In genomic region chr20:9838035-9838377, GRCh38 we compare ENCODE assay signal across 8 cellular contexts. TPM values are rescaled to one million over a fixed set of nuclear protein-coding genes. Genes with fewer than 3 reads are reported as not detected.
DNase-seq lines count a peak whose midpoint lies in the region; TF ChIP-seq lines count a peak whose summit lies in the region.

No MANE protein-coding gene starts in this region.

- no peak for TF ChIP-seq POLR2A in Peyer's patch (IDR thresholded peaks at IDR 0.05)

- H3K27me3 Mint-ChIP-seq in endodermal cell (ENCODE audit: insufficient read depth): peaks cover 42% of the 10 kb centered on the region
- peaks cover 54% of the 10 kb centered on the region for H3K27me3 Mint-ChIP-seq in osteocyte (ENCODE audit: unreplicated experiment)
- H3K27me3 Mint-ChIP-seq in CD4-positive, alpha-beta memory T cell: peaks cover 15 to 20% of the 10 kb centered on the region in 2 donors
- peaks cover 20% of the 10 kb centered on the region for H3K27me3 Mint-ChIP-seq in activated CD4-positive, alpha-beta T cell treated with anti-CD3 and anti-CD28 coated beads, Interleukin-2, amount 10 ng/mL, durations not matched to agents 24 days and 14 days

- H3K4me3 ChIP-seq in endodermal cell (ENCODE audit: low read length): peak overlapping the region; percentile 82
- H3K4me3 ChIP-seq in CD4-positive, alpha-beta memory T cell (ENCODE audit: low read length in 2 of 2): no peak overlapping the region
- peak overlapping the region in 1 of 4 donors; percentile 40 for H3K4me3 ChIP-seq in Peyer's patch
- H3K4me3 ChIP-seq in Karpas-422 (ENCODE audit: low read length): no peak overlapping the region

- no peaks in the 10 kb centered on the region for H3K9me2 ChIP-seq in Karpas-422 (replicated peaks; ENCODE audit: insufficient read depth, low read length)

- H3K36me3 ChIP-seq in endodermal cell (ENCODE audit: control insufficient read depth, insufficient read depth, low read length) (no peaks in the 10 kb centered on the region), Peyer's patch (no peaks in the 10 kb centered on the region), Karpas-422 (ENCODE audit: insufficient read depth, low read length) (no peaks in the 10 kb centered on the region)
- no peaks in the 10 kb centered on the region for H3K36me3 ChIP-seq in CD4-positive, alpha-beta memory T cell (ENCODE audit: insufficient read depth, low read length)

- DNase-seq in HEK293T (ENCODE audit: extremely low spot score): peak; percentile 11
- DNase-seq in NCI-H69 (lab: John Stamatoyannopoulos, UW): peak; percentile 74
- no peak for DNase-seq in endodermal cell
- DNase-seq in osteocyte (ENCODE audit: extremely low spot score, unreplicated experiment): no peak
- DNase-seq in CD4-positive, alpha-beta memory T cell: no peak
- DNase-seq in Peyer's patch: no peak
- DNase-seq in activated CD4-positive, alpha-beta T cell treated with anti-CD3 and anti-CD28 coated beads, Interleukin-2, amount 10 ng/mL, durations not matched to agents 24 days and 14 days: no peak
- no peak for DNase-seq in Karpas-422

- H3K9me3 ChIP-seq in endodermal cell (ENCODE audit: control insufficient read depth, low read length) (no peaks in the 10 kb centered on the region), Peyer's patch (no peaks in the 10 kb centered on the region), Karpas-422 (ENCODE audit: low read length) (no peaks in the 10 kb centered on the region)
- no peaks in the 10 kb centered on the region for H3K9me3 ChIP-seq in CD4-positive, alpha-beta memory T cell (ENCODE audit: control insufficient read depth in 1 of 2, low read length in 2 of 2)

- no peak overlapping the region for H3K9ac ChIP-seq in endodermal cell (ENCODE audit: extremely low read depth, low read length, poor library complexity, severe bottlenecking)
- no peak overlapping the region for H3K9ac ChIP-seq in Karpas-422 (ENCODE audit: low read length)

- H3K4me1 Mint-ChIP-seq in endodermal cell: peaks cover 4% of the 10 kb centered on the region
- H3K4me1 Mint-ChIP-seq in osteocyte (ENCODE audit: unreplicated experiment): peaks cover 4% of the 10 kb centered on the region
- no peaks in the 10 kb centered on the region for H3K4me1 Mint-ChIP-seq in CD4-positive, alpha-beta memory T cell
- no peaks in the 10 kb centered on the region for H3K4me1 Mint-ChIP-seq in activated CD4-positive, alpha-beta T cell treated with anti-CD3 and anti-CD28 coated beads, Interleukin-2, amount 10 ng/mL, durations not matched to agents 24 days and 14 days

- WGBS in endodermal cell (ENCODE audit: insufficient coverage in 1 of 2, insufficient read length in 1 of 2), 2 experiments: 12 to 30% methylated on average over 3 to 14 of the region's 14 CpGs

- no peak for TF ChIP-seq CTCF in endodermal cell (conservative IDR thresholded peaks at IDR 0.05)
- TF ChIP-seq CTCF in osteocyte (IDR thresholded peaks at IDR 0.05): no peak
- no peak for TF ChIP-seq CTCF in Peyer's patch (IDR thresholded peaks at IDR 0.05)

- intact Hi-C loops in CD4-positive, alpha-beta memory T cell (cut with micrococcal nuclease): no loop called here
- intact Hi-C loops in activated CD4-positive, alpha-beta T cell treated with anti-CD3 and anti-CD28 coated beads, Interleukin-2, amount 10 ng/mL, durations not matched to agents 24 days and 14 days (cut with micrococcal nuclease): no loop called here

- POLR2A ChIA-PET in HEK293T (lab: Yijun Ruan, JAX): no interaction called here
- POLR2A ChIA-PET in CD4-positive, alpha-beta memory T cell (lab: Charles Lee; ENCODE audit: partially characterized antibody): no interaction called here

- H3K27ac Mint-ChIP-seq in endodermal cell (no peak overlapping the region), osteocyte (ENCODE audit: unreplicated experiment) (no peak overlapping the region)
- H3K27ac Mint-ChIP-seq in CD4-positive, alpha-beta memory T cell: no peak overlapping the region
- H3K27ac Mint-ChIP-seq in activated CD4-positive, alpha-beta T cell treated with anti-CD3 and anti-CD28 coated beads, Interleukin-2, amount 10 ng/mL, durations not matched to agents 24 days and 14 days: no peak overlapping the region

- no peaks in the 10 kb centered on the region for H3K79me2 ChIP-seq in Karpas-422 (ENCODE audit: low read length)

- H3K27me3 ChIP-seq in endodermal cell (ENCODE audit: control insufficient read depth, insufficient read depth, low read length, poor library complexity, severe bottlenecking) (peaks cover 39% of the 10 kb centered on the region), Peyer's patch (no peaks in the 10 kb centered on the region), Karpas-422 (ENCODE audit: low read length) (no peaks in the 10 kb centered on the region)
- peaks cover 4% of the 10 kb centered on the region for H3K27me3 ChIP-seq in CD4-positive, alpha-beta memory T cell (ENCODE audit: insufficient read depth, low read length)

- H3K4me2 ChIP-seq in Karpas-422 (ENCODE audit: low read depth, low read length, poor library complexity, severe bottlenecking): no peak overlapping the region

- H2AFZ ChIP-seq in Karpas-422 (ENCODE audit: low read length): no peak overlapping the region

- H3K36me3 Mint-ChIP-seq in endodermal cell (ENCODE audit: low read depth) (no peaks in the 10 kb centered on the region), osteocyte (ENCODE audit: unreplicated experiment) (no peaks in the 10 kb centered on the region)
- no peaks in the 10 kb centered on the region for H3K36me3 Mint-ChIP-seq in CD4-positive, alpha-beta memory T cell
- no peaks in the 10 kb centered on the region for H3K36me3 Mint-ChIP-seq in activated CD4-positive, alpha-beta T cell treated with anti-CD3 and anti-CD28 coated beads, Interleukin-2, amount 10 ng/mL, durations not matched to agents 24 days and 14 days (ENCODE audit: low read depth)

- no peaks in the 10 kb centered on the region for H4K20me1 ChIP-seq in Karpas-422 (ENCODE audit: insufficient read depth, low read depth, low read length)

- H3K4me3 Mint-ChIP-seq in endodermal cell (peak overlapping the region; percentile 56), osteocyte (ENCODE audit: unreplicated experiment) (peak overlapping the region; percentile 8)
- peak overlapping the region in 1 of 8 donors; percentile 20 for H3K4me3 Mint-ChIP-seq in CD4-positive, alpha-beta memory T cell
- H3K4me3 Mint-ChIP-seq in activated CD4-positive, alpha-beta T cell treated with anti-CD3 and anti-CD28 coated beads, Interleukin-2, amount 10 ng/mL, durations not matched to agents 24 days and 14 days: no peak overlapping the region

- peak overlapping the region; percentile 15 for H3K27ac ChIP-seq in endodermal cell (ENCODE audit: low read depth, low read length)
- no peak overlapping the region for H3K27ac ChIP-seq in CD4-positive, alpha-beta memory T cell (ENCODE audit: low read depth, low read length)
- no peak overlapping the region for H3K27ac ChIP-seq in Peyer's patch
- no peak overlapping the region for H3K27ac ChIP-seq in Karpas-422 (ENCODE audit: low read length)

- no peaks in the 10 kb centered on the region for H3K4me1 ChIP-seq in endodermal cell (ENCODE audit: control insufficient read depth, insufficient read depth, low read length)
- no peaks in the 10 kb centered on the region for H3K4me1 ChIP-seq in CD4-positive, alpha-beta memory T cell (ENCODE audit: insufficient read depth, low read length)
- H3K4me1 ChIP-seq in Peyer's patch: no peaks in the 10 kb centered on the region
- H3K4me1 ChIP-seq in Karpas-422 (ENCODE audit: low read length): no peaks in the 10 kb centered on the region

- H3K9me3 Mint-ChIP-seq in endodermal cell (no peaks in the 10 kb centered on the region), osteocyte (ENCODE audit: unreplicated experiment) (peaks cover 5% of the 10 kb centered on the region)
- peaks cover 0 to 12% (median 7%) of the 10 kb centered on the region in 8 donors for H3K9me3 Mint-ChIP-seq in CD4-positive, alpha-beta memory T cell
- H3K9me3 Mint-ChIP-seq in activated CD4-positive, alpha-beta T cell treated with anti-CD3 and anti-CD28 coated beads, Interleukin-2, amount 10 ng/mL, durations not matched to agents 24 days and 14 days: no peaks in the 10 kb centered on the region

- CTCF ChIA-PET in HEK293T (lab: Yijun Ruan, JAX): interaction anchor here (1.6 to 1.8 kb wide), 2 partner anchors 10 to 220 kb away, joined by 3 to 4 read pairs; no protein-coding TSS in a partner anchor
- CTCF ChIA-PET in CD4-positive, alpha-beta memory T cell (lab: Charles Lee; ENCODE audit: partially characterized antibody): no interaction called here

TF ChIP-seq in HEK293T, 16 proteins besides CTCF, POLR2A, EP300 and RAD21 (continues in another document):
- TF ChIP-seq FOXA1 (IDR thresholded peaks at IDR 0.05): no peak
- no peak for TF ChIP-seq BHLHE40 (IDR thresholded peaks at IDR 0.05; ENCODE audit: borderline replicate concordance)
- no peak for TF ChIP-seq PKNOX1 (IDR thresholded peaks at IDR 0.05)
- no peak for TF ChIP-seq CTBP1 (IDR thresholded peaks at IDR 0.05; ENCODE audit: borderline replicate concordance)
- no peak for TF ChIP-seq TARDBP (IDR thresholded peaks at IDR 0.05)
- TF ChIP-seq HDGF (IDR thresholded peaks at IDR 0.05; ENCODE audit: borderline replicate concordance): no peak
- TF ChIP-seq ELF4 (IDR thresholded peaks at IDR 0.05): no peak
- no peak for TF ChIP-seq SP1 (IDR thresholded peaks at IDR 0.05)
- no peak for TF ChIP-seq FOXM1 (IDR thresholded peaks at IDR 0.05; ENCODE audit: borderline replicate concordance)
- TF ChIP-seq FOXK2 (IDR thresholded peaks at IDR 0.05): no peak
- TF ChIP-seq SUZ12 (IDR thresholded peaks at IDR 0.05): no peak
- TF ChIP-seq ARNT (IDR thresholded peaks at IDR 0.05): no peak
- no peak for TF ChIP-seq L3MBTL2 (conservative IDR thresholded peaks at IDR 0.05)
- TF ChIP-seq NFRKB (IDR thresholded peaks at IDR 0.05): no peak
- TF ChIP-seq ZNF384 (IDR thresholded peaks at IDR 0.05): no peak

RNA-seq across cellular contexts. Expression of gene PAK5, which starts 0.9 kb away (rescaled TPM):
- total RNA-seq in endodermal cell (under 1 TPM; 0.22 to 0.42 TPM), osteocyte (not detected in 2 replicates), Peyer's patch (not detected)
- polyA plus RNA-seq in endodermal cell (2013, experiment 1 of 2): 3.0 TPM
- 2.4 TPM for polyA plus RNA-seq in endodermal cell (2013, experiment 2 of 2)
- not detected for total RNA-seq in CD4-positive, alpha-beta memory T cell
- polyA plus RNA-seq in CD4-positive, alpha-beta memory T cell: not detected
- not detected in 2 replicates for total RNA-seq in activated CD4-positive, alpha-beta T cell treated with anti-CD3 and anti-CD28 coated beads, Interleukin-2, amount 10 ng/mL, durations not matched to agents 24 days and 14 days
- not detected in 2 replicates for total RNA-seq in Karpas-422 (2014; rRNA removed; shearing (Covaris generic); ENCODE audit: low replicate concordance)

Comparison
In these comparisons a context has a peak if more than half of its experiments do, and no peak if none do; other contexts are left out.
1. DNase-seq: peak in HEK293T (single experiment) and NCI-H69 (single experiment); none in endodermal cell (single experiment), osteocyte (single experiment), CD4-positive, alpha-beta memory T cell (0 of 5), Peyer's patch (0 of 3), activated CD4-positive, alpha-beta T cell treated with anti-CD3 and anti-CD28 coated beads, Interleukin-2, amount 10 ng/mL, durations not matched to agents 24 days and 14 days (single experiment) and Karpas-422 (single experiment).